Comparison of ENCODE assay signal across 19 cellular contexts in the genomic region with DNA sequence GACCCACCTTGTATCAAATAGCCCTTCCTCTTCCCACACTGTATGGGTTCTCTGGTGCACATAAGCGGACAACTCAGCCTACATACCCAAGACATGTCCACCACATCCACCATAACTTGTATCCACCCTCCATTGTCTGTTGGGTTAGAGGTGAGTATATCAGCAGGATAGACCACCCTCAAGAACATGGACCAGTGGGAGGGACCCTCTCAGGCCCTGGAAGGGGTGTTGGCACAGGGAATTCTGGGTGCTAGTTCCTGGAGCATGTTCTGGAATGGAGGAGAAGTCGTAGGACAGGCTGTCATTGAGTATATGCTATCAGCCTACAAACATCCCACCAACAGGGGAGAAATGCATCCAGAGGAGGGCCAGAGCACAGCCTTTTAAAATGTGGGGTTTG. TPM values are rescaled to one million over a fixed set of nuclear protein-coding genes. Genes with fewer than 3 reads are reported as not detected.
A peak's percentile ranks its signal among the peaks of the same experiment; 100 is the strongest.
DNase-seq lines count a peak whose midpoint lies in the region; ATAC-seq and TF ChIP-seq lines count a peak whose summit lies in the region.
"Had no signal": no experiment of that assay in that cellular context is flagged by ENCODE, and none has a peak within 500 bp of the region (broad histone marks: within the 10 kb centered on the region; RNA-seq: fewer than 3 reads in every experiment).

No MANE protein-coding gene starts in this region.

- H3K27ac ChIP-seq in lower lobe of right lung: no peak overlapping the region
- peak overlapping the region in 1 of 4 donors; percentile 28 for H3K27ac ChIP-seq in upper lobe of left lung
- H3K27ac ChIP-seq in Karpas-422 (ENCODE audit: low read length): no peak overlapping the region
- H3K27ac ChIP-seq in neural progenitor cell: no peak overlapping the region
- H3K27ac ChIP-seq: GM23248, HL-60, KMS-11, SK-N-MC had no signal

- peaks cover 63% of the 10 kb centered on the region for H3K4me1 Mint-ChIP-seq in activated T-cell treated with anti-CD3 and anti-CD28 coated beads, Interleukin-2, amount 50 U/mL, for 24 hours (ENCODE audit: low read depth)
- H3K4me1 Mint-ChIP-seq in T-helper 17 cell: peaks cover 20% of the 10 kb centered on the region
- peaks cover 8% of the 10 kb centered on the region for H3K4me1 Mint-ChIP-seq in HFFc6 (ENCODE audit: low read depth)
- no peaks in the 10 kb centered on the region for H3K4me1 Mint-ChIP-seq in neural progenitor cell

- peaks cover 97% of the 10 kb centered on the region for H3K36me3 Mint-ChIP-seq in activated T-cell treated with anti-CD3 and anti-CD28 coated beads, Interleukin-2, amount 50 U/mL, for 24 hours (ENCODE audit: low read depth)
- H3K36me3 Mint-ChIP-seq in T-helper 17 cell (ENCODE audit: low read depth) (peaks cover 24% of the 10 kb centered on the region), HFFc6 (ENCODE audit: low read depth) (peaks cover 25% of the 10 kb centered on the region), neural progenitor cell (no peaks in the 10 kb centered on the region)

- no peak for TF ChIP-seq EP300 in upper lobe of left lung (IDR thresholded peaks at IDR 0.05)

- H3K9me2 ChIP-seq in Karpas-422 (replicated peaks; ENCODE audit: insufficient read depth, low read length): no peaks in the 10 kb centered on the region

- H3F3A ChIP-seq in neural progenitor cell (ENCODE audit: low read depth): no peaks in the 10 kb centered on the region

- H3K4me1 ChIP-seq in lower lobe of right lung: peaks cover 24% of the 10 kb centered on the region
- peaks cover 9 to 20% (median 11%) of the 10 kb centered on the region in 4 donors for H3K4me1 ChIP-seq in upper lobe of left lung
- H3K4me1 ChIP-seq in Karpas-422 (ENCODE audit: low read length): peaks cover 2% of the 10 kb centered on the region; the same call in 1 of the 2 replicates
- H3K4me1 ChIP-seq in neural progenitor cell: no peaks in the 10 kb centered on the region

- H3K27me3 ChIP-seq in lower lobe of right lung (ENCODE audit: low read depth) (no peaks in the 10 kb centered on the region), upper lobe of left lung (no peaks in the 10 kb centered on the region), Karpas-422 (ENCODE audit: low read length) (no peaks in the 10 kb centered on the region), neural progenitor cell (no peaks in the 10 kb centered on the region)
- H3K27me3 ChIP-seq: MG63 had no signal

- no peak overlapping the region for H3K27ac Mint-ChIP-seq in activated T-cell treated with anti-CD3 and anti-CD28 coated beads, Interleukin-2, amount 50 U/mL, for 24 hours
- H3K27ac Mint-ChIP-seq in T-helper 17 cell: no peak overlapping the region
- no peak overlapping the region; the same call in 1 of the 2 replicates for H3K27ac Mint-ChIP-seq in HFFc6
- H3K27ac Mint-ChIP-seq in neural progenitor cell: no peak overlapping the region

- ATAC-seq in T-helper 17 cell (peak; percentile 23), lower lobe of right lung (peak; percentile 10 to 39), upper lobe of left lung (ENCODE audit: low FRiP score in 2 of 2) (peak; percentile 18 to 59)

- H3K4me2 ChIP-seq in Karpas-422 (ENCODE audit: low read depth, low read length, poor library complexity, severe bottlenecking): no peak overlapping the region
- H3K4me2 ChIP-seq in neural progenitor cell: no peak overlapping the region
- H3K4me2 ChIP-seq: KMS-11 had no signal

- no peak overlapping the region for H3K4me3 Mint-ChIP-seq in activated T-cell treated with anti-CD3 and anti-CD28 coated beads, Interleukin-2, amount 50 U/mL, for 24 hours
- H3K4me3 Mint-ChIP-seq in T-helper 17 cell (no peak overlapping the region), HFFc6 (no peak overlapping the region), neural progenitor cell (no peak overlapping the region)
- H3K4me3 Mint-ChIP-seq: CD4-positive, CD25-positive, alpha-beta regulatory T cell had no signal

- 95 to 100% methylated on average over 2 of the region's 2 CpGs for WGBS in upper lobe of left lung, 2 donors

- H3K9ac ChIP-seq in Karpas-422 (ENCODE audit: low read length) (no peak overlapping the region), neural progenitor cell (no peak overlapping the region)
- H3K9ac ChIP-seq: GM23248, KMS-11 had no signal

- no peaks in the 10 kb centered on the region for H3K9me3 ChIP-seq in T-helper 17 cell (ENCODE audit: control insufficient read depth, low read length, poor library complexity, severe bottlenecking)
- no peaks in the 10 kb centered on the region for H3K9me3 ChIP-seq in lower lobe of right lung
- H3K9me3 ChIP-seq in upper lobe of left lung: no peaks in the 10 kb centered on the region
- no peaks in the 10 kb centered on the region for H3K9me3 ChIP-seq in Karpas-422 (ENCODE audit: low read length)
- H3K9me3 ChIP-seq in neural progenitor cell (ENCODE audit: low read depth): no peaks in the 10 kb centered on the region
- H3K9me3 ChIP-seq: MG63 had no signal

- H3K36me3 ChIP-seq in lower lobe of right lung: peaks cover 86% of the 10 kb centered on the region
- H3K36me3 ChIP-seq in upper lobe of left lung: peaks cover 22 to 85% (median 46%) of the 10 kb centered on the region in 4 donors
- H3K36me3 ChIP-seq in Karpas-422 (ENCODE audit: insufficient read depth, low read length): peaks cover 65% of the 10 kb centered on the region
- peaks cover 9% of the 10 kb centered on the region for H3K36me3 ChIP-seq in neural progenitor cell

- no peak overlapping the region for H2AFZ ChIP-seq in Karpas-422 (ENCODE audit: low read length)
- H2AFZ ChIP-seq in neural progenitor cell (replicated peaks): no peak overlapping the region
- H2AFZ ChIP-seq: GM23248 had no signal

- peak in 1 of 4 donors; percentile 15 for TF ChIP-seq POLR2A in upper lobe of left lung (IDR thresholded peaks at IDR 0.05)

- intact Hi-C loops in lower lobe of right lung (cut with DNase I): no loop called here

- no peaks in the 10 kb centered on the region for H3K27me3 Mint-ChIP-seq in activated T-cell treated with anti-CD3 and anti-CD28 coated beads, Interleukin-2, amount 50 U/mL, for 24 hours
- H3K27me3 Mint-ChIP-seq in T-helper 17 cell: no peaks in the 10 kb centered on the region
- H3K27me3 Mint-ChIP-seq in HFFc6 (ENCODE audit: insufficient read depth): no peaks in the 10 kb centered on the region
- no peaks in the 10 kb centered on the region for H3K27me3 Mint-ChIP-seq in neural progenitor cell (ENCODE audit: insufficient read depth, low read depth)
- H3K27me3 Mint-ChIP-seq: CD4-positive, CD25-positive, alpha-beta regulatory T cell had no signal

- H4K20me1 ChIP-seq in Karpas-422 (ENCODE audit: insufficient read depth, low read depth, low read length) (no peaks in the 10 kb centered on the region), neural progenitor cell (ENCODE audit: low read depth) (no peaks in the 10 kb centered on the region)

- TF ChIP-seq CTCF in lower lobe of right lung (IDR thresholded peaks at IDR 0.05): no peak
- TF ChIP-seq CTCF in upper lobe of left lung (IDR thresholded peaks at IDR 0.05): no peak
- TF ChIP-seq CTCF in HFFc6 (IDR thresholded peaks at IDR 0.05): no peak
- TF ChIP-seq CTCF in neural progenitor cell (IDR thresholded peaks at IDR 0.05): no peak

- H3K9me3 Mint-ChIP-seq in activated T-cell treated with anti-CD3 and anti-CD28 coated beads, Interleukin-2, amount 50 U/mL, for 24 hours: peaks cover 11% of the 10 kb centered on the region
- peaks cover 10% of the 10 kb centered on the region for H3K9me3 Mint-ChIP-seq in HFFc6
- H3K9me3 Mint-ChIP-seq in neural progenitor cell: peaks cover 7% of the 10 kb centered on the region

- H3K79me2 ChIP-seq in Karpas-422 (ENCODE audit: low read length): peaks cover 4% of the 10 kb centered on the region; the same call in 1 of the 2 replicates
- no peaks in the 10 kb centered on the region for H3K79me2 ChIP-seq in neural progenitor cell (ENCODE audit: low read depth)

- H3K4me3 ChIP-seq in lower lobe of right lung (peak overlapping the region; percentile 7), upper lobe of left lung (no peak overlapping the region), Karpas-422 (ENCODE audit: low read length) (no peak overlapping the region), neural progenitor cell (no peak overlapping the region)
- H3K4me3 ChIP-seq: GM23248, MG63, SK-N-MC had no signal

- peak; percentile 26 for DNase-seq in activated T-cell treated with anti-CD3 and anti-CD28 coated beads, Interleukin-2, amount 50 U/mL, for 1 hour
- no peak for DNase-seq in activated T-cell treated with anti-CD3 and anti-CD28 coated beads, Interleukin-2, amount 50 U/mL, for 24 hours
- DNase-seq in T-helper 17 cell (no peak), lower lobe of right lung (no peak), upper lobe of left lung (no peak), HFFc6 (no peak), Karpas-422 (no peak), neural progenitor cell (ENCODE audit: low spot score) (no peak)
- DNase-seq: CD4-positive, CD25-positive, alpha-beta regulatory T cell; DMS79 treated with DMSO at 0.1 percent for 48 hours; GM23248; MG63; NCI-H1105 treated with DMSO at 0.1 percent for 48 hours; NCI-H1930; NCI-H510A; NCI-H82 had no signal

RNA-seq across cellular contexts. Expression of a gene that starts 7.4 kb away (rescaled TPM):
- 100 to 1,000 TPM in 1 of 2 donors, 10 to 100 TPM in 1; 98.3 to 133 TPM for total RNA-seq in T-helper 17 cell
- total RNA-seq in lower lobe of right lung: 356 TPM
- 100 to 1,000 TPM; 256 to 798 (median 465) TPM for total RNA-seq in upper lobe of left lung
- 10 to 100 TPM; 13.7 to 26.1 (median 18.8) TPM for total RNA-seq in HFFc6 (2021; fragmentation: NEBNext Ultra II Directional; extraction: Animal tissue kit (Norgen Biotek cat#: 25700))
- total RNA-seq in Karpas-422 (2014; rRNA removed; shearing (Covaris generic); ENCODE audit: low replicate concordance): 36.4 and 103 TPM in 2 replicates
- 9.0 and 11.5 TPM in 2 replicates for total RNA-seq in neural progenitor cell (ENCODE audit: low replicate concordance)
